In genomic region chr7:46369933-46370654, GRCh38 we compare ENCODE assay signal across 12 cellular contexts.
A peak's percentile ranks its signal among the peaks of the same experiment; 100 is the strongest.
DNase-seq lines count a peak whose midpoint lies in the region; ATAC-seq and TF ChIP-seq lines count a peak whose summit lies in the region.
"Had no signal": no experiment of that assay in that cellular context is flagged by ENCODE, and none has a peak within 500 bp of the region (broad histone marks: within the 10 kb centered on the region; RNA-seq: fewer than 3 reads in every experiment).

No MANE protein-coding gene starts in this region.

- H3K9ac ChIP-seq in SK-N-SH: peak overlapping the region; percentile 6; the same call in 1 of the 2 replicates

- H3K27ac ChIP-seq in A673 (ENCODE audit: low read depth, low read length, poor library complexity, severe bottlenecking): no peak overlapping the region
- peak overlapping the region; percentile 54 to 78; a peak in 3 of 4 replicates for H3K27ac ChIP-seq in SK-N-SH (ENCODE audit: low read depth in 2 of 2, low read length in 1 of 2)

- no TSS peak for BruUV-seq in A673 (replicated peaks; lab: Mats Ljungman, UMichigan)

- no peaks in the 10 kb centered on the region for H3K27me3 ChIP-seq in A673 (replicated peaks; ENCODE audit: insufficient read depth, low read depth, low read length, poor library complexity)
- H3K27me3 ChIP-seq in SK-N-SH (ENCODE audit: insufficient read depth): no peaks in the 10 kb centered on the region

- no peak overlapping the region for H3K4me3 ChIP-seq in A673 (ENCODE audit: low read depth, low read length, poor library complexity, severe bottlenecking)
- no peak overlapping the region for H3K4me3 ChIP-seq in SK-N-SH (ENCODE audit: low read depth in 2 of 2, low read length in 1 of 2)
- no peak overlapping the region for H3K4me3 ChIP-seq in fibroblast of pulmonary artery (replicated peaks; ENCODE audit: low read depth, low read length)
- H3K4me3 ChIP-seq: smooth muscle cell had no signal

- no peaks in the 10 kb centered on the region for H3K4me1 ChIP-seq in A673 (ENCODE audit: insufficient read depth, low read length, poor library complexity, severe bottlenecking)
- no peaks in the 10 kb centered on the region for H3K4me1 ChIP-seq in SK-N-SH (ENCODE audit: control insufficient read depth in 1 of 2, insufficient read depth in 2 of 2, low read depth in 1 of 2, low read length in 1 of 2)

- DNase-seq in A673 (ENCODE audit: low spot score) (peak; percentile 32), HCEC 1CT (peak; percentile 95), SK-N-SH (no peak), fibroblast of pulmonary artery (ENCODE audit: low read depth) (peak; percentile 93)
- DNase-seq: activated CD4-positive, alpha-beta T cell treated with anti-CD3 and anti-CD28 coated beads for 36 hours; NCI-H1436; stimulated activated CD8-positive, alpha-beta memory T cell treated with anti-CD3 and anti-CD28 coated beads, Interleukin-4, amount 100 ng/mL, for 48 hours had no signal

- intact Hi-C loops in A673 (cut with micrococcal nuclease; ENCODE audit: unreplicated experiment): loop anchor here (10.0 kb wide), 1 partner anchor 715 kb away; no protein-coding TSS in a partner anchor

- peaks cover 23% of the 10 kb centered on the region for H3F3A ChIP-seq in SK-N-SH (replicated peaks; ENCODE audit: insufficient read depth)

- TF ChIP-seq POLR2A in GM18505 (IDR thresholded peaks at IDR 0.05; ENCODE audit: borderline replicate concordance, extremely low read depth, insufficient read depth, insufficient read length): no peak

- peak overlapping the region; percentile 29 for H3K4me2 ChIP-seq in SK-N-SH
- H3K4me2 ChIP-seq: smooth muscle cell had no signal

- H2AFZ ChIP-seq in SK-N-SH (ENCODE audit: low read depth): no peak overlapping the region

- H3K36me3 ChIP-seq in A673 (ENCODE audit: insufficient read depth, low read length, poor library complexity, severe bottlenecking): no peaks in the 10 kb centered on the region
- H3K36me3 ChIP-seq in SK-N-SH (replicated peaks in 1 of 2; ENCODE audit: control insufficient read depth in 1 of 2, insufficient read depth in 2 of 2, low read length in 1 of 2): no peaks in the 10 kb centered on the region

- POLR2A ChIA-PET in A673 (lab: Charles Lee; ENCODE audit: low non-redundant PET): no interaction called here
- POLR2A ChIA-PET in SK-N-SH (lab: Yijun Ruan, JAX): no interaction called here

- 9% methylated on average over 5 of the region's 5 CpGs for WGBS in SK-N-SH (ENCODE audit: low lambda C conversion rate)

- H3K9me3 ChIP-seq in A673 (ENCODE audit: low read depth, low read length, poor library complexity, severe bottlenecking) (no peaks in the 10 kb centered on the region), SK-N-SH (peaks cover 15% of the 10 kb centered on the region; the same call in 1 of the 2 replicates)

- ATAC-seq in HG03045 (IDR thresholded peaks at IDR 0.05; ENCODE audit: unreplicated experiment) (no peak), HG03159 (IDR thresholded peaks at IDR 0.05; ENCODE audit: unreplicated experiment) (no peak), GM18505 (IDR thresholded peaks at IDR 0.05; ENCODE audit: unreplicated experiment) (no peak), GM21367 (IDR thresholded peaks at IDR 0.05; ENCODE audit: unreplicated experiment) (no peak)
- ATAC-seq: activated CD4-positive, alpha-beta T cell treated with anti-CD3 and anti-CD28 coated beads for 36 hours had no signal

- no peaks in the 10 kb centered on the region for H3K9me2 ChIP-seq in SK-N-SH

- TF ChIP-seq CTCF in A673 (conservative IDR thresholded peaks at IDR 0.05; ENCODE audit: low read depth, low read length): no peak
- no peak for TF ChIP-seq CTCF in SK-N-SH (IDR thresholded peaks at IDR 0.05)
- no peak for TF ChIP-seq CTCF in fibroblast of pulmonary artery (IDR thresholded peaks at IDR 0.05; ENCODE audit: low read length, missing control alignments)

- TF ChIP-seq EP300 in SK-N-SH (IDR thresholded peaks at IDR 0.05; ENCODE audit: borderline replicate concordance in 1 of 2, low read depth in 1 of 2, low read length in 1 of 2): peak; percentile 70 to 99

- H4K20me1 ChIP-seq in SK-N-SH (ENCODE audit: insufficient read depth): no peaks in the 10 kb centered on the region

- no peak for TF ChIP-seq RAD21 in SK-N-SH (IDR thresholded peaks at IDR 0.05; ENCODE audit: low read length)

- no peaks in the 10 kb centered on the region for H3K79me2 ChIP-seq in SK-N-SH (ENCODE audit: insufficient read depth)

- CTCF ChIA-PET in A673 (lab: Charles Lee) (no interaction called here), SK-N-SH (lab: Yijun Ruan, JAX) (interaction anchor here (0.9 kb wide), 1 partner anchor 447 kb away, joined by 3 read pairs; no protein-coding TSS in a partner anchor)

TF ChIP-seq in SK-N-SH, 30 proteins besides CTCF, POLR2A, EP300 and RAD21 (continues in another document):
- no peak for TF ChIP-seq MXI1 (IDR thresholded peaks at IDR 0.05; ENCODE audit: low read depth, low read length)
- TF ChIP-seq TCF12 (IDR thresholded peaks at IDR 0.05): peak; percentile 100
- TF ChIP-seq GABPA (IDR thresholded peaks at IDR 0.05; ENCODE audit: low read depth): no peak
- TF ChIP-seq TAF1 (IDR thresholded peaks at IDR 0.05; ENCODE audit: borderline replicate concordance, low read depth, low read length): peak; percentile 33; the same call in 1 of the 2 replicates
- TF ChIP-seq YY1 (IDR thresholded peaks at IDR 0.05; ENCODE audit: low read depth): peak; percentile 52; the same call in 1 of the 2 replicates
- peak; percentile 96 for TF ChIP-seq FOSL2 (IDR thresholded peaks at IDR 0.05; ENCODE audit: borderline replicate concordance, low read depth)
- TF ChIP-seq FOXJ3 (CRISPR knock-in tag; IDR thresholded peaks at IDR 0.05): no peak
- TF ChIP-seq MEF2A (IDR thresholded peaks at IDR 0.05; ENCODE audit: borderline replicate concordance, low read depth): peak; percentile 70; the same call in 1 of the 2 replicates
- no peak for TF ChIP-seq RFX5 (IDR thresholded peaks at IDR 0.05; ENCODE audit: low read length)
- no peak for TF ChIP-seq REST (IDR thresholded peaks at IDR 0.05; ENCODE audit: low read depth, low read length)
- TF ChIP-seq POLR2AphosphoS5 (IDR thresholded peaks at IDR 0.05; ENCODE audit: low read depth, low read length): peak; percentile 92
- peak; percentile 94 for TF ChIP-seq FOXM1 (IDR thresholded peaks at IDR 0.05; ENCODE audit: low read depth)
- TF ChIP-seq PBX3 (IDR thresholded peaks at IDR 0.05): peak; percentile 86
- TF ChIP-seq GATA2 (CRISPR knock-in tag; IDR thresholded peaks at IDR 0.05): no peak
- 0 out of 2 replicates have a peak, but pooled peaks have one; percentile 57 for TF ChIP-seq MAX (IDR thresholded peaks at IDR 0.05; ENCODE audit: low read depth)
- TF ChIP-seq, protein P1, sequence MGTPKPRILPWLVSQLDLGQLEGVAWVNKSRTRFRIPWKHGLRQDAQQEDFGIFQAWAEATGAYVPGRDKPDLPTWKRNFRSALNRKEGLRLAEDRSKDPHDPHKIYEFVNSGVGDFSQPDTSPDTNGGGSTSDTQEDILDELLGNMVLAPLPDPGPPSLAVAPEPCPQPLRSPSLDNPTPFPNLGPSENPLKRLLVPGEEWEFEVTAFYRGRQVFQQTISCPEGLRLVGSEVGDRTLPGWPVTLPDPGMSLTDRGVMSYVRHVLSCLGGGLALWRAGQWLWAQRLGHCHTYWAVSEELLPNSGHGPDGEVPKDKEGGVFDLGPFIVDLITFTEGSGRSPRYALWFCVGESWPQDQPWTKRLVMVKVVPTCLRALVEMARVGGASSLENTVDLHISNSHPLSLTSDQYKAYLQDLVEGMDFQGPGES (IDR thresholded peaks at IDR 0.05; ENCODE audit: low read depth, low read length): no peak
- no peak for TF ChIP-seq SIN3A (IDR thresholded peaks at IDR 0.05; ENCODE audit: borderline replicate concordance, low read depth, low read length)
- peak; percentile 92 for TF ChIP-seq RXRA (IDR thresholded peaks at IDR 0.05; ENCODE audit: borderline replicate concordance, low read depth)
- TF ChIP-seq JUND (IDR thresholded peaks at IDR 0.05): peak; percentile 99
- no peak for TF ChIP-seq CHD2 (IDR thresholded peaks at IDR 0.05; ENCODE audit: low read length, partially characterized antibody)
